Comparison of ENCODE assay signal across 8 cellular contexts in the genomic region with DNA sequence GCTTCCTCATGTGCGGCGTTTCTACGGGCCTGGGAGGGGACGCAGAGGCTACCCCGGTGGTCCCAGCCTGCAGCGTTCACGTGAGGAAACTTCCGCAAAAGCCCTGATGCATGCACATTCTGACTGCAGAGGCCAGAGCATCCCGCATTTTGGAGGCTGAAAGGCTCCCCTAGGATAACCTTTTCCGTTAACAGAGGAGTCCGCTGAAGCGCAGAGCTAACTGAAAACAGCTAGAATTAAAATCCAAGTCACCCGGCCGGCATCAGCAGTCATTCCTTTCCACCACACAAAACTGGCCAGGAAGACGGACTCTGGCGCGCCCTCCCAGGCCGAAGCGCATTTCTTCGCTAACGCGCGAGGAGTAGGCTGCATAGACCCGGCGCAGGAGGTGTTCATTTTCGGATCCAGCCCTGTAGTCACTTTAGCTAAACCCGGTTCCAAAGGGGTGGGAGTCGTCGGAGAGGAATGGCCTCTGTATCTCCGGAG. TPM values are rescaled to one million over a fixed set of nuclear protein-coding genes. Genes with fewer than 3 reads are reported as not detected.
DNase-seq lines count a peak whose midpoint lies in the region; ATAC-seq lines count a peak whose summit lies in the region.

No MANE protein-coding gene starts in this region.

- peak overlapping the region; percentile 70 for H3K4me3 Mint-ChIP-seq in central memory CD8-positive, alpha-beta T cell
- peak overlapping the region; percentile 86 to 87 for H3K4me3 Mint-ChIP-seq in stimulated activated naive CD8-positive, alpha-beta T cell treated with anti-CD3 and anti-CD28 coated beads, Interleukin-15, amount 100 ng/mL, for 72 hours

- DNase-seq in M059J (ENCODE audit: low read depth) = peak; percentile 36
- DNase-seq in central memory CD8-positive, alpha-beta T cell (ENCODE audit: low spot score in 2 of 2) = no peak
- DNase-seq in kidney tubule cell (ENCODE audit: low spot score) = peak; percentile 59
- peak; percentile 18 to 27 for DNase-seq in stimulated activated naive CD8-positive, alpha-beta T cell treated with anti-CD3 and anti-CD28 coated beads, Interleukin-15, amount 100 ng/mL, for 72 hours
- no peak for DNase-seq in stimulated activated CD4-positive, alpha-beta T cell treated with anti-CD3 and anti-CD28 coated beads, Interleukin-1b, Interleukin-23, amount 100 ng/mL, for 48 hours
- no peak for DNase-seq in NCI-H1436 (lab: John Stamatoyannopoulos, UW)
- DNase-seq in SHP77 (lab: John Stamatoyannopoulos, UW) = no peak

- no peak overlapping the region for H3K27ac Mint-ChIP-seq in central memory CD8-positive, alpha-beta T cell (ENCODE audit: low read depth)
- H3K27ac Mint-ChIP-seq in stimulated activated naive CD8-positive, alpha-beta T cell treated with anti-CD3 and anti-CD28 coated beads, Interleukin-15, amount 100 ng/mL, for 72 hours = peak overlapping the region; percentile 63 to 93

- no peaks in the 10 kb centered on the region for H3K9me3 Mint-ChIP-seq in central memory CD8-positive, alpha-beta T cell
- no peaks in the 10 kb centered on the region for H3K9me3 Mint-ChIP-seq in stimulated activated naive CD8-positive, alpha-beta T cell treated with anti-CD3 and anti-CD28 coated beads, Interleukin-15, amount 100 ng/mL, for 72 hours

- H3K4me1 Mint-ChIP-seq in central memory CD8-positive, alpha-beta T cell = peaks cover 10% of the 10 kb centered on the region
- H3K4me1 Mint-ChIP-seq in stimulated activated naive CD8-positive, alpha-beta T cell treated with anti-CD3 and anti-CD28 coated beads, Interleukin-15, amount 100 ng/mL, for 72 hours = peaks cover 19% of the 10 kb centered on the region

- peaks cover 2% of the 10 kb centered on the region for H3K36me3 Mint-ChIP-seq in central memory CD8-positive, alpha-beta T cell (ENCODE audit: insufficient read depth)

- ATAC-seq in GM19023 (IDR thresholded peaks at IDR 0.05; ENCODE audit: unreplicated experiment) = peak; percentile 18
- no peak for ATAC-seq in central memory CD8-positive, alpha-beta T cell (replicated peaks; ENCODE audit: extremely low read depth, poor library complexity, severe bottlenecking)
- peak; percentile 40 for ATAC-seq in stimulated activated naive CD8-positive, alpha-beta T cell treated with anti-CD3 and anti-CD28 coated beads, Interleukin-15, amount 100 ng/mL, for 72 hours

- H3K27me3 Mint-ChIP-seq in central memory CD8-positive, alpha-beta T cell = peaks cover 59% of the 10 kb centered on the region
- peaks cover 50% of the 10 kb centered on the region for H3K27me3 Mint-ChIP-seq in stimulated activated naive CD8-positive, alpha-beta T cell treated with anti-CD3 and anti-CD28 coated beads, Interleukin-15, amount 100 ng/mL, for 72 hours

RNA-seq across cellular contexts. Expression of a gene that starts 0.7 kb away (rescaled TPM):
- total RNA-seq in M059J (2014; rRNA removed; shearing (Covaris generic)) = 207 and 350 TPM in 2 replicates

RNA-seq across cellular contexts. Expression of a gene that starts 53.1 kb away (rescaled TPM):
- not detected in 2 replicates for total RNA-seq in M059J (2014; rRNA removed; shearing (Covaris generic))

Comparison
In these comparisons a context has a peak if more than half of its experiments do, and no peak if none do; other contexts are left out.
1. DNase-seq: peak in M059J (single experiment), kidney tubule cell (single experiment) and stimulated activated naive CD8-positive, alpha-beta T cell treated with anti-CD3 and anti-CD28 coated beads, Interleukin-15, amount 100 ng/mL, for 72 hours (2 of 2); none in central memory CD8-positive, alpha-beta T cell (0 of 2), stimulated activated CD4-positive, alpha-beta T cell treated with anti-CD3 and anti-CD28 coated beads, Interleukin-1b, Interleukin-23, amount 100 ng/mL, for 48 hours (single experiment), NCI-H1436 (single experiment) and SHP77 (0 of 2).